Comparison of ENCODE assay signal across 26 cellular contexts in genomic region chr6:4157506-4157905, GRCh38.
"Had no signal": no experiment of that assay in that cellular context is flagged by ENCODE, and none has a peak within 500 bp of the region (broad histone marks: within the 10 kb centered on the region; RNA-seq: fewer than 3 reads in every experiment).

No MANE protein-coding gene starts in this region.

- H3K36me3 Mint-ChIP-seq: activated CD8-positive, alpha-beta memory T cell treated with anti-CD3 and anti-CD28 coated beads, Interleukin-2, amount 10 ng/mL, durations not matched to agents 7 days and 5 days; activated naive CD8-positive, alpha-beta T cell treated with anti-CD3 and anti-CD28 coated beads for 36 hours; natural killer cell; neural progenitor cell; stimulated activated naive B cell treated with anti-CD40 and anti-IgM and Interleukin-4, amounts not matched to agents 10 μg/mL and 1 μg/mL and 100 μg/mL, for 72 hours had no signal

- H3K27me3 Mint-ChIP-seq: activated CD4-positive, alpha-beta T cell treated with anti-CD3 and anti-CD28 coated beads for 36 hours; activated naive CD8-positive, alpha-beta T cell treated with anti-CD3 and anti-CD28 coated beads for 36 hours had no signal

- H3K4me3 ChIP-seq: adrenal gland, body of pancreas, dorsolateral prefrontal cortex, gastroesophageal sphincter, neural progenitor cell, right atrium auricular region, transverse colon had no signal

- H3K9me3 Mint-ChIP-seq: activated naive CD8-positive, alpha-beta T cell treated with anti-CD3 and anti-CD28 coated beads for 36 hours; natural killer cell; neural progenitor cell; stimulated activated naive B cell treated with anti-CD40 and anti-IgM and Interleukin-4, amounts not matched to agents 10 μg/mL and 1 μg/mL and 100 μg/mL, for 72 hours; T-helper 2 cell treated with Interferon-gamma antibody and Interleukin-4, amounts not matched to agents 5 μg/mL and 100 μg/mL, for 36 hours had no signal

- H3K36me3 ChIP-seq: adrenal gland, gastroesophageal sphincter, neural progenitor cell, right atrium auricular region, transverse colon had no signal

- DNase-seq: activated CD4-positive, alpha-beta T cell treated with anti-CD3 and anti-CD28 coated beads for 36 hours; activated CD4-positive, CD25-positive, alpha-beta regulatory T cell; activated CD8-positive, alpha-beta memory T cell treated with anti-CD3 and anti-CD28 coated beads, Interleukin-2, amount 10 ng/mL, durations not matched to agents 7 days and 5 days; activated CD8-positive, alpha-beta T cell treated with anti-CD3 and anti-CD28 coated beads, Interleukin-2, amount 10 ng/mL, durations not matched to agents 7 days and 5 days; activated naive CD4-positive, alpha-beta T cell; activated naive CD8-positive, alpha-beta T cell treated with anti-CD3 and anti-CD28 coated beads for 36 hours; activated T-cell treated with anti-CD3 and anti-CD28 coated beads, Interleukin-2, amount 50 U/mL, for 48 hours; adrenal gland; aorta; body of pancreas; effector memory CD4-positive, alpha-beta T cell; head of caudate nucleus; left cardiac atrium; left ventricle myocardium superior; mammary epithelial cell; natural killer cell; stimulated activated CD4-positive, alpha-beta T cell treated with anti-CD3 and anti-CD28 coated beads, Interleukin-15, amount 100 ng/mL, for 24 hours; stimulated activated CD4-positive, alpha-beta T cell treated with anti-CD3 and anti-CD28 coated beads, Interleukin-2, amount 100 ng/mL, for 24 hours; stimulated activated naive B cell treated with anti-CD40 and anti-IgM and Interleukin-4, amounts not matched to agents 10 μg/mL and 1 μg/mL and 100 μg/mL, for 72 hours; T-helper 1 cell; transverse colon had no signal

- H3K27me3 ChIP-seq: adrenal gland, body of pancreas, dorsolateral prefrontal cortex, gastroesophageal sphincter, neural progenitor cell, right atrium auricular region, transverse colon had no signal

- H3K27ac ChIP-seq: adrenal gland, body of pancreas, dorsolateral prefrontal cortex, gastroesophageal sphincter, neural progenitor cell, right atrium auricular region, transverse colon had no signal

- ATAC-seq: activated CD4-positive, alpha-beta T cell treated with anti-CD3 and anti-CD28 coated beads for 36 hours; activated CD8-positive, alpha-beta memory T cell treated with anti-CD3 and anti-CD28 coated beads, Interleukin-2, amount 10 ng/mL, durations not matched to agents 7 days and 5 days; activated CD8-positive, alpha-beta T cell treated with anti-CD3 and anti-CD28 coated beads, Interleukin-2, amount 10 ng/mL, durations not matched to agents 7 days and 5 days; body of pancreas; gastroesophageal sphincter; left cardiac atrium; left ventricle myocardium superior; natural killer cell; stimulated activated naive B cell treated with anti-CD40 and anti-IgM and Interleukin-4, amounts not matched to agents 10 μg/mL and 1 μg/mL and 100 μg/mL, for 72 hours had no signal

- H3K27ac Mint-ChIP-seq: activated CD4-positive, alpha-beta T cell treated with anti-CD3 and anti-CD28 coated beads for 36 hours; activated CD8-positive, alpha-beta memory T cell treated with anti-CD3 and anti-CD28 coated beads, Interleukin-2, amount 10 ng/mL, durations not matched to agents 7 days and 5 days; activated CD8-positive, alpha-beta T cell treated with anti-CD3 and anti-CD28 coated beads, Interleukin-2, amount 10 ng/mL, durations not matched to agents 7 days and 5 days; activated naive CD8-positive, alpha-beta T cell treated with anti-CD3 and anti-CD28 coated beads for 36 hours; natural killer cell; neural progenitor cell; stimulated activated naive B cell treated with anti-CD40 and anti-IgM and Interleukin-4, amounts not matched to agents 10 μg/mL and 1 μg/mL and 100 μg/mL, for 72 hours; T-helper 2 cell treated with Interferon-gamma antibody and Interleukin-4, amounts not matched to agents 5 μg/mL and 100 μg/mL, for 36 hours had no signal

- H3K4me1 ChIP-seq: gastroesophageal sphincter, right atrium auricular region had no signal

- H3K4me2 ChIP-seq: neural progenitor cell had no signal

- H3K9ac ChIP-seq: neural progenitor cell had no signal

- H2AFZ ChIP-seq: neural progenitor cell had no signal

- H3K9me3 ChIP-seq: adrenal gland, body of pancreas, gastroesophageal sphincter, right atrium auricular region, transverse colon had no signal

- H3K4me1 Mint-ChIP-seq: neural progenitor cell had no signal

- H3K4me3 Mint-ChIP-seq: activated CD4-positive, alpha-beta T cell treated with anti-CD3 and anti-CD28 coated beads for 36 hours; activated CD8-positive, alpha-beta memory T cell treated with anti-CD3 and anti-CD28 coated beads, Interleukin-2, amount 10 ng/mL, durations not matched to agents 7 days and 5 days; activated CD8-positive, alpha-beta T cell treated with anti-CD3 and anti-CD28 coated beads, Interleukin-2, amount 10 ng/mL, durations not matched to agents 7 days and 5 days; activated naive CD8-positive, alpha-beta T cell treated with anti-CD3 and anti-CD28 coated beads for 36 hours; natural killer cell; neural progenitor cell; stimulated activated naive B cell treated with anti-CD40 and anti-IgM and Interleukin-4, amounts not matched to agents 10 μg/mL and 1 μg/mL and 100 μg/mL, for 72 hours; T-helper 2 cell treated with Interferon-gamma antibody and Interleukin-4, amounts not matched to agents 5 μg/mL and 100 μg/mL, for 36 hours had no signal
